ENCODE assay signal across 18 cellular contexts in genomic region chr16:60271382-60272180, GRCh38.
"Had no signal": no experiment of that assay in that cellular context is flagged by ENCODE, and none has a peak within 500 bp of the region (broad histone marks: within the 10 kb centered on the region; RNA-seq: fewer than 3 reads in every experiment).

No MANE protein-coding gene starts in this region.

- H3K27ac ChIP-seq: epithelial cell of prostate, esophagus muscularis mucosa, gastrocnemius medialis, heart right ventricle, left ventricle myocardium inferior, lower lobe of right lung, neutrophil, psoas muscle, sigmoid colon, skin epidermis had no signal

- H3K27me3 ChIP-seq: esophagus muscularis mucosa, gastrocnemius medialis, heart right ventricle, neutrophil, sigmoid colon had no signal

- H3K4me3 Mint-ChIP-seq: immature natural killer cell, memory B cell, naive B cell, nephron had no signal

- H3K9me3 ChIP-seq: esophagus muscularis mucosa, gastrocnemius medialis, heart right ventricle, left ventricle myocardium inferior, lower lobe of right lung, neutrophil, psoas muscle, sigmoid colon had no signal

- DNase-seq: effector memory CD4-positive, alpha-beta T cell; gastrocnemius medialis; heart right ventricle; immature natural killer cell; left ventricle myocardium inferior; lower lobe of right lung; naive B cell; psoas muscle; sigmoid colon; stimulated activated naive CD4-positive, alpha-beta T cell treated with Interleukin-2 at 50 U/mL for 16 hours; trophoblast cell had no signal

- H3K4me1 ChIP-seq: esophagus muscularis mucosa, gastrocnemius medialis, heart right ventricle, left ventricle myocardium inferior, lower lobe of right lung, psoas muscle, sigmoid colon had no signal

- ATAC-seq: gastrocnemius medialis, heart right ventricle, lower lobe of right lung, psoas muscle had no signal

- H3K4me1 Mint-ChIP-seq: immature natural killer cell, memory B cell, naive B cell, nephron had no signal

- H3K36me3 ChIP-seq: esophagus muscularis mucosa, gastrocnemius medialis, heart right ventricle, left ventricle myocardium inferior, lower lobe of right lung, neutrophil, sigmoid colon had no signal

- FAIRE-seq: keratinocyte had no signal

- H3K36me3 Mint-ChIP-seq: immature natural killer cell, memory B cell, naive B cell had no signal

- H3K27ac Mint-ChIP-seq: immature natural killer cell, memory B cell, naive B cell, nephron had no signal

- H3K27me3 Mint-ChIP-seq: memory B cell, naive B cell had no signal

- H3K4me3 ChIP-seq: esophagus muscularis mucosa, gastrocnemius medialis, heart right ventricle, left ventricle myocardium inferior, lower lobe of right lung, psoas muscle, sigmoid colon, skin epidermis had no signal
